ENCODE assay signal across 9 cellular contexts in the genomic region with DNA sequence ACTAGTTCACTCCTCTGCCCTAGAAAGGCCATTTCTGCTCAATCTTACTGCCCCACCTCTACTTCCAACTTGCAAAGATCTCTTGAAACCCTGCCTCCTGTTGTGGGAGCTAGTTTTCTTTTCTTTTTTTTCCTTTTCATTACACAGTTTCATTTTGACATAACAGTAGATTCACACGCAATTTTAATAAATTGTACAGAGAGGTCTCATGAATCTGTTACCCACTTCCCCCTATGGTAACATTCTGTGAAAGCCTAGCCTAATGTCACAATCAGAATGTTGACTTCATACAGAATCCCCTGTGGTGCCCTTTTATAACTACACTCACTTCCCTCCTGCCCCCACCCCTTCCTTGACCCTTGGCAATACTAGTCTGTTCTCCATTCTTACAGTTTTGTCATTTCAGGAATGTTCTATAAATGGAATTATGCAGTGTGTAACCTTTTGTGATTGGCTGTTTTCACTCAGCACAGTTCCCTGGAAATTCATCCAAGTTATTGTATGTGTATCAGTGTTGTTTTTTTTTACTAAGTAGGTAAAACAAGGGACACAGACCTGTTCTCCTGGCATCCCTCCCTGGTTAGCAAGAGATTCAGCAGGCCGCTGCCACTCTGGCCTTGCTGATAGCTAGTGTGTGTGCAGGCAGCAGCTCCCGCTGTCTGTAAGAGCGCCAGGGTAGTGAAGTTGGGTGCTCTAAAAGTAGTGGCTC. TPM values are rescaled to one million over a fixed set of nuclear protein-coding genes. Genes with fewer than 3 reads are reported as not detected.
DNase-seq lines count a peak whose midpoint lies in the region; ATAC-seq and TF ChIP-seq lines count a peak whose summit lies in the region.
"Had no signal": no experiment of that assay in that cellular context is flagged by ENCODE, and none has a peak within 500 bp of the region (broad histone marks: within the 10 kb centered on the region; RNA-seq: fewer than 3 reads in every experiment).

No MANE protein-coding gene starts in this region.

- H3K4me3 ChIP-seq in GM12865 (ENCODE audit: low read depth, low read length): no peak overlapping the region
- H3K4me3 ChIP-seq in NB4 (ENCODE audit: low read depth, low read length): no peak overlapping the region
- H3K4me3 ChIP-seq in fibroblast of mammary gland (ENCODE audit: control insufficient read depth, low read depth, low read length): no peak overlapping the region

- TF ChIP-seq CTCF in GM12865 (IDR thresholded peaks at IDR 0.05; ENCODE audit: insufficient read depth, low read depth, low read length, missing control alignments) (no peak), NB4 (IDR thresholded peaks at IDR 0.05; ENCODE audit: low read depth, low read length) (no peak), fibroblast of mammary gland (conservative IDR thresholded peaks at IDR 0.05; ENCODE audit: control insufficient read depth, insufficient read depth, low read depth, low read length) (peak; percentile 12)

- DNase-seq in GM12865 (ENCODE audit: low read depth) (peak; percentile 44), NB4 (ENCODE audit: low read depth) (peak; percentile 58), fibroblast of mammary gland (ENCODE audit: low read depth) (peak; percentile 93), sciatic nerve (ENCODE audit: low spot score) (no peak), NCI-H2029 treated with DMSO at 0.1 percent for 48 hours (lab: John Stamatoyannopoulos, UW) (no peak), NCI-H2171 (lab: John Stamatoyannopoulos, UW) (no peak)
- DNase-seq: activated CD4-positive, alpha-beta T cell treated with anti-CD3 and anti-CD28 coated beads, Interleukin-2, amount 10 ng/mL, durations not matched to agents 7 days and 5 days had no signal

- ATAC-seq in sciatic nerve (peak; percentile 72), GM21737 (IDR thresholded peaks at IDR 0.05; ENCODE audit: unreplicated experiment) (no peak), GM19328 (IDR thresholded peaks at IDR 0.05; ENCODE audit: unreplicated experiment) (no peak)

- intact Hi-C loops in sciatic nerve (cut with DNase I): no loop called here

- TF ChIP-seq POLR2A in NB4 (IDR thresholded peaks at IDR 0.05; ENCODE audit: extremely low read depth, insufficient read length): no peak

RNA-seq across cellular contexts. Expression of a gene that starts 21.5 kb away (rescaled TPM):
- total RNA-seq in sciatic nerve: 36.5 TPM

Comparison
In these comparisons a context has a peak if more than half of its experiments do, and no peak if none do; other contexts are left out.
1. DNase-seq: peak in GM12865 (single experiment), NB4 (single experiment) and fibroblast of mammary gland (single experiment); none in sciatic nerve (single experiment), NCI-H2029 treated with DMSO at 0.1 percent for 48 hours (single experiment) and NCI-H2171 (single experiment).